ENCODE assay signal across 26 cellular contexts in genomic region chr11:97722721-97723120, GRCh38.
DNase-seq lines count a peak whose midpoint lies in the region; ATAC-seq, FAIRE-seq and TF ChIP-seq lines count a peak whose summit lies in the region.
"Had no signal": no experiment of that assay in that cellular context is flagged by ENCODE, and none has a peak within 500 bp of the region (broad histone marks: within the 10 kb centered on the region; RNA-seq: fewer than 3 reads in every experiment).

No MANE protein-coding gene starts in this region.

- no peak; the same call in 2 of the 3 replicates for ATAC-seq in HepG2
- ATAC-seq: activated CD8-positive, alpha-beta T cell treated with anti-CD3 and anti-CD28 coated beads, Interleukin-2, amount 10 ng/mL, durations not matched to agents 7 days and 5 days; lower lobe of right lung; natural killer cell treated with Interleukin-12 subunit alpha and Interleukin-12 subunit beta and Interleukin-15 and Interleukin-18, amount 100 ng/mL, for 72 hours had no signal

- no peaks in the 10 kb centered on the region for H3K79me2 ChIP-seq in H9 (ENCODE audit: insufficient read depth, low read length)
- no peaks in the 10 kb centered on the region for H3K79me2 ChIP-seq in HepG2 (ENCODE audit: insufficient read depth, low read length)

- no peak overlapping the region for H2AK5ac ChIP-seq in H9 (ENCODE audit: insufficient read length, low read length)

- H3K36me3 Mint-ChIP-seq in H9 (ENCODE audit: insufficient read depth in 1 of 3, low read depth in 3 of 3) (peaks cover 0 to 11% (median 0%) of the 10 kb centered on the region in 3 experiments; a peak in 3 of 7 replicates), endodermal cell (ENCODE audit: low read depth) (no peaks in the 10 kb centered on the region)
- H3K36me3 Mint-ChIP-seq: activated naive CD4-positive, alpha-beta T cell treated with anti-CD3 and anti-CD28 coated beads, Interleukin-2, amount 10 ng/mL, durations not matched to agents 7 days and 5 days; natural killer cell treated with Interleukin-12 subunit alpha and Interleukin-12 subunit beta and Interleukin-15 and Interleukin-18, amount 100 ng/mL, for 72 hours had no signal

- H3K9ac ChIP-seq in H9 (ENCODE audit: extremely low read depth, insufficient read length, low read length) = no peak overlapping the region
- no peak overlapping the region for H3K9ac ChIP-seq in endodermal cell (ENCODE audit: extremely low read depth, low read length, poor library complexity, severe bottlenecking)
- no peak overlapping the region for H3K9ac ChIP-seq in HepG2 (ENCODE audit: insufficient read depth, low read depth, low read length)

- WGBS in H9 (ENCODE audit: extremely low coverage, insufficient read length, low lambda C conversion rate) = no CpG with 5 or more reads among the region's 1 CpG
- 76% methylated on average over 1 of the region's 1 CpG; no CpG with 5 or more reads in 1 of the 2 experiments for WGBS in endodermal cell (ENCODE audit: insufficient coverage in 1 of 2, insufficient read length in 1 of 2), 2 experiments
- WGBS in HepG2 (ENCODE audit: low lambda C conversion rate) = no CpG with 5 or more reads among the region's 1 CpG
- WGBS in stomach, 5 donors = 78 to 100% (median 81%) methylated on average over 1 of the region's 1 CpG
- 100% methylated on average over 1 of the region's 1 CpG for WGBS in testis, 2 donors

- intact Hi-C loops in HepG2 (cut with micrococcal nuclease; ENCODE audit: unreplicated experiment) (no loop called here), stomach (cut with DNase I; ENCODE audit: low total_unique reads) (no loop called here), testis (cut with DNase I; ENCODE audit: low total_unique reads) (no loop called here)

- H3K4ac ChIP-seq in H9 (ENCODE audit: low read depth, low read length) = no peak overlapping the region

- TF ChIP-seq CTCF in H9 (conservative IDR thresholded peaks at IDR 0.05) = no peak
- no peak for TF ChIP-seq CTCF in RWPE1 (conservative IDR thresholded peaks at IDR 0.05; ENCODE audit: low read depth)
- TF ChIP-seq CTCF in endodermal cell (conservative IDR thresholded peaks at IDR 0.05) = no peak
- no peak for TF ChIP-seq CTCF in HepG2 (CRISPR knock-in tag; IDR thresholded peaks at IDR 0.05)
- TF ChIP-seq CTCF in stomach (IDR thresholded peaks at IDR 0.05) = no peak
- no peak for TF ChIP-seq CTCF in testis (IDR thresholded peaks at IDR 0.05)

- H3K9me3 Mint-ChIP-seq in H9 (no peaks in the 10 kb centered on the region; a peak in 2 of 5 replicates), endodermal cell (peaks cover 5% of the 10 kb centered on the region)

- H2BK5ac ChIP-seq in H9 (ENCODE audit: insufficient read length, low read length) = no peak overlapping the region

- H3T11ph ChIP-seq in H9 (ENCODE audit: low read length) = no peak overlapping the region

- H2BK12ac ChIP-seq in H9 (ENCODE audit: insufficient read length, low read depth, low read length) = no peak overlapping the region

- no peak overlapping the region for H2BK15ac ChIP-seq in H9 (ENCODE audit: low read depth, low read length)

- H4K5ac ChIP-seq in H9 (ENCODE audit: insufficient read length, low read depth, low read length) = no peak overlapping the region

- H3K4me1 ChIP-seq in H9 (ENCODE audit: insufficient read depth, low read length) (no peaks in the 10 kb centered on the region; the same call in 1 of the 2 replicates), endodermal cell (ENCODE audit: control insufficient read depth, insufficient read depth, low read length) (peaks cover 10% of the 10 kb centered on the region), HepG2 (ENCODE audit: insufficient read depth, low read length) (peaks cover 21% of the 10 kb centered on the region), stomach (no peaks in the 10 kb centered on the region), testis (no peaks in the 10 kb centered on the region)
- H3K4me1 ChIP-seq: HAP-1, lower lobe of right lung, sigmoid colon had no signal

- H3K4me3 Mint-ChIP-seq in H9 (no peak overlapping the region), endodermal cell (no peak overlapping the region)
- H3K4me3 Mint-ChIP-seq: activated CD8-positive, alpha-beta T cell treated with anti-CD3 and anti-CD28 coated beads, Interleukin-2, amount 10 ng/mL, durations not matched to agents 7 days and 5 days; activated naive CD4-positive, alpha-beta T cell treated with anti-CD3 and anti-CD28 coated beads, Interleukin-2, amount 10 ng/mL, durations not matched to agents 7 days and 5 days; CD8-positive, alpha-beta memory T cell; natural killer cell treated with Interleukin-12 subunit alpha and Interleukin-12 subunit beta and Interleukin-15 and Interleukin-18, amount 100 ng/mL, for 72 hours; T-helper 1 cell treated with Interleukin-12 subunit alpha and Interleukin-12 subunit beta and Interleukin-4 antibody, amounts not matched to agents 30 μg/mL and 1 μg/mL, for 36 hours had no signal

- H3K9me3 ChIP-seq in H9 (ENCODE audit: control insufficient read depth, low read depth, low read length) = no peaks in the 10 kb centered on the region
- H3K9me3 ChIP-seq in endodermal cell (ENCODE audit: control insufficient read depth, low read length) = no peaks in the 10 kb centered on the region
- H3K9me3 ChIP-seq in HepG2 (ENCODE audit: low read length) = peaks cover 45% of the 10 kb centered on the region
- peaks cover 0 to 16% (median 2%) of the 10 kb centered on the region in 4 donors for H3K9me3 ChIP-seq in stomach
- H3K9me3 ChIP-seq in testis = no peaks in the 10 kb centered on the region
- H3K9me3 ChIP-seq: HAP-1, lower lobe of right lung, sigmoid colon had no signal

- no peak overlapping the region for H3K4me3 ChIP-seq in endodermal cell (ENCODE audit: low read length)
- H3K4me3 ChIP-seq in HepG2 (replicated peaks in 1 of 3; ENCODE audit: insufficient read depth in 1 of 3, low read depth in 2 of 3, low read length in 3 of 3) = no peak overlapping the region
- no peak overlapping the region for H3K4me3 ChIP-seq in stomach
- H3K4me3 ChIP-seq in testis = no peak overlapping the region
- H3K4me3 ChIP-seq: HAP-1, lower lobe of right lung, sigmoid colon had no signal

- H3K79me1 ChIP-seq in H9 (ENCODE audit: insufficient read depth, low read depth, low read length, poor library complexity, severe bottlenecking) = no peaks in the 10 kb centered on the region

- peak; percentile 41 for DNase-seq in H9
- no peak for DNase-seq in RWPE1 (ENCODE audit: low spot score)
- peak; percentile 67 for DNase-seq in endodermal cell
- no peak for DNase-seq in HepG2 (ENCODE audit: low spot score)
- no peak for DNase-seq in stomach
- DNase-seq in stimulated activated naive CD4-positive, alpha-beta T cell treated with Interleukin-2 at 50 U/mL for 16 hours (lab: John Stamatoyannopoulos, UW) = no peak
- no peak for DNase-seq in testis
- DNase-seq in NCI-H146 (lab: John Stamatoyannopoulos, UW) = no peak
- DNase-seq: activated CD4-positive, alpha-beta T cell treated with anti-CD3 and anti-CD28 coated beads for 1 hour; activated CD8-positive, alpha-beta T cell treated with anti-CD3 and anti-CD28 coated beads, Interleukin-2, amount 10 ng/mL, durations not matched to agents 7 days and 5 days; activated naive CD4-positive, alpha-beta T cell treated with anti-CD3 and anti-CD28 coated beads, Interleukin-2, amount 10 ng/mL, durations not matched to agents 7 days and 5 days; CD8-positive, alpha-beta memory T cell; lower lobe of right lung; NCI-H1436 treated with DMSO at 0.1 percent for 48 hours; occipital lobe; sigmoid colon; stimulated activated CD4-positive, alpha-beta T cell treated with anti-CD3 and anti-CD28 coated beads, Interleukin-4, amount 100 ng/mL, for 24 hours; trophoblast cell had no signal

- no peak overlapping the region for H2BK20ac ChIP-seq in H9 (ENCODE audit: low read depth, low read length, poor library complexity, severe bottlenecking)

- H2BK120ac ChIP-seq in H9 (ENCODE audit: low read depth, low read length, poor library complexity, severe bottlenecking) = no peak overlapping the region

- H3K4me1 Mint-ChIP-seq in H9 (peaks cover 35 to 37% of the 10 kb centered on the region in 2 experiments), endodermal cell (peaks cover 20% of the 10 kb centered on the region)
- H3K4me1 Mint-ChIP-seq: activated naive CD4-positive, alpha-beta T cell treated with anti-CD3 and anti-CD28 coated beads, Interleukin-2, amount 10 ng/mL, durations not matched to agents 7 days and 5 days; CD8-positive, alpha-beta memory T cell had no signal

- no TSS peak for BruUV-seq in HepG2 (replicated peaks; lab: Mats Ljungman, UMichigan)

- H3K27me3 ChIP-seq in H9 (ENCODE audit: insufficient read depth, low read length) = no peaks in the 10 kb centered on the region
- H3K27me3 ChIP-seq in endodermal cell (ENCODE audit: control insufficient read depth, insufficient read depth, low read length, poor library complexity, severe bottlenecking) = no peaks in the 10 kb centered on the region
- no peaks in the 10 kb centered on the region for H3K27me3 ChIP-seq in HepG2 (ENCODE audit: control insufficient read depth in 1 of 2, insufficient read depth in 2 of 2, low read length in 2 of 2)
- no peaks in the 10 kb centered on the region for H3K27me3 ChIP-seq in stomach
- no peaks in the 10 kb centered on the region for H3K27me3 ChIP-seq in testis
- H3K27me3 ChIP-seq: sigmoid colon had no signal

- no peaks in the 10 kb centered on the region for H3K27me3 Mint-ChIP-seq in H9 (ENCODE audit: low read depth)
- no peaks in the 10 kb centered on the region for H3K27me3 Mint-ChIP-seq in endodermal cell (ENCODE audit: insufficient read depth)
- H3K27me3 Mint-ChIP-seq: activated naive CD4-positive, alpha-beta T cell treated with anti-CD3 and anti-CD28 coated beads, Interleukin-2, amount 10 ng/mL, durations not matched to agents 7 days and 5 days; CD8-positive, alpha-beta memory T cell; natural killer cell treated with Interleukin-12 subunit alpha and Interleukin-12 subunit beta and Interleukin-15 and Interleukin-18, amount 100 ng/mL, for 72 hours had no signal

- H3K27ac ChIP-seq in H9 (ENCODE audit: insufficient read length, low read depth, low read length) = no peak overlapping the region
- peak overlapping the region; percentile 65 for H3K27ac ChIP-seq in RWPE1
- H3K27ac ChIP-seq in endodermal cell (ENCODE audit: low read depth, low read length) = no peak overlapping the region
- no peak overlapping the region for H3K27ac ChIP-seq in HepG2 (ENCODE audit: extremely low read length, insufficient read depth, low read length)
- no peak overlapping the region for H3K27ac ChIP-seq in stomach
- H3K27ac ChIP-seq in testis = no peak overlapping the region
- H3K27ac ChIP-seq: epithelial cell of prostate, HL-60, lower lobe of right lung, sigmoid colon had no signal

- no peaks in the 10 kb centered on the region for H3K36me3 ChIP-seq in endodermal cell (ENCODE audit: control insufficient read depth, insufficient read depth, low read length)
- H3K36me3 ChIP-seq in HepG2 (replicated peaks in 1 of 2; ENCODE audit: control insufficient read depth in 1 of 2, insufficient read depth in 2 of 2, low read length in 2 of 2) = no peaks in the 10 kb centered on the region
- no peaks in the 10 kb centered on the region for H3K36me3 ChIP-seq in stomach
- H3K36me3 ChIP-seq in testis (ENCODE audit: low read depth, missing control alignments) = no peaks in the 10 kb centered on the region
- H3K36me3 ChIP-seq: HAP-1, lower lobe of right lung, sigmoid colon had no signal

- H4K8ac ChIP-seq in H9 (replicated peaks; ENCODE audit: insufficient read length, low read depth, low read length) = no peak overlapping the region

- H4K91ac ChIP-seq in H9 (ENCODE audit: insufficient read length, low read depth, low read length) = no peak overlapping the region

- no peak overlapping the region for H3K14ac ChIP-seq in H9 (ENCODE audit: insufficient read depth, low read length)

- H3K23ac ChIP-seq in H9 (ENCODE audit: insufficient read length, low read depth, low read length) = no peak overlapping the region

- CTCF ChIA-PET in RWPE1 (lab: Yijun Ruan, JAX) (no interaction called here), HepG2 (lab: Yijun Ruan, JAX; ENCODE audit: low intra/inter-chr PET ratio, low total read pairs) (no interaction called here)

- H3K23me2 ChIP-seq in H9 (ENCODE audit: insufficient read length, low read depth, low read length, poor library complexity, severe bottlenecking) = no peaks in the 10 kb centered on the region

- H3K27ac Mint-ChIP-seq in H9 (peak overlapping the region; percentile 54 to 85 (median 67); a peak in 4 of 7 replicates), endodermal cell (no peak overlapping the region)
- H3K27ac Mint-ChIP-seq: activated CD8-positive, alpha-beta T cell treated with anti-CD3 and anti-CD28 coated beads, Interleukin-2, amount 10 ng/mL, durations not matched to agents 7 days and 5 days; activated naive CD4-positive, alpha-beta T cell treated with anti-CD3 and anti-CD28 coated beads, Interleukin-2, amount 10 ng/mL, durations not matched to agents 7 days and 5 days; CD8-positive, alpha-beta memory T cell; natural killer cell treated with Interleukin-12 subunit alpha and Interleukin-12 subunit beta and Interleukin-15 and Interleukin-18, amount 100 ng/mL, for 72 hours; T-helper 1 cell treated with Interleukin-12 subunit alpha and Interleukin-12 subunit beta and Interleukin-4 antibody, amounts not matched to agents 30 μg/mL and 1 μg/mL, for 36 hours had no signal

- TF ChIP-seq RAD21 in HepG2 (CRISPR knock-in tag; IDR thresholded peaks at IDR 0.05) = no peak

- no peak for FAIRE-seq in HepG2 (lab: Jason Lieb, UNC)
- FAIRE-seq: colon, GM19239, TTC549 had no signal

- H3K56ac ChIP-seq in H9 (ENCODE audit: insufficient read length, low read depth, low read length) = no peak overlapping the region

- TF ChIP-seq EP300 in HepG2 (IDR thresholded peaks at IDR 0.05; ENCODE audit: low read depth in 2 of 2, low read length in 2 of 2) (no peak), HepG2 (CRISPR knock-in tag; IDR thresholded peaks at IDR 0.05; ENCODE audit: borderline replicate concordance) (no peak), stomach (IDR thresholded peaks at IDR 0.05) (no peak)

- POLR2A ChIA-PET in RWPE1 (lab: Yijun Ruan, JAX; ENCODE audit: low non-redundant PET) (no interaction called here), HepG2 (lab: Yijun Ruan, JAX) (no interaction called here)

- H3K4me2 ChIP-seq in H9 (ENCODE audit: insufficient read depth, insufficient read length, low read length) = no peak overlapping the region
- H3K4me2 ChIP-seq in HepG2 (ENCODE audit: low read depth, low read length) = peak overlapping the region; percentile 40; the same call in 1 of the 2 replicates

- H4K20me1 ChIP-seq in H9 (ENCODE audit: control insufficient read depth, insufficient read depth, insufficient read length) (no peaks in the 10 kb centered on the region), HepG2 (ENCODE audit: insufficient read depth, low read length) (no peaks in the 10 kb centered on the region)

- H2AFZ ChIP-seq in H9 (ENCODE audit: low read length) (no peak overlapping the region), HepG2 (ENCODE audit: low read length) (no peak overlapping the region)

- TF ChIP-seq POLR2A in HepG2 (IDR thresholded peaks at IDR 0.05; ENCODE audit: insufficient read depth in 1 of 2, low read depth in 2 of 2, low read length in 2 of 2) (no peak), stomach (IDR thresholded peaks at IDR 0.05) (no peak), testis (IDR thresholded peaks at IDR 0.05) (no peak)

- in situ Hi-C loops in HepG2 (cut with HindIII; ENCODE audit: extremely low pct_ligation_motif_present, low pct_unique_long_range_greater_than_20kb) = no loop called here

- no peak overlapping the region for H3K18ac ChIP-seq in H9 (ENCODE audit: insufficient read length, low read depth, low read length)

Comparison
In these comparisons a context has a peak if more than half of its experiments do, and no peak if none do; other contexts are left out.
1. DNase-seq: peak in H9 (single experiment) and endodermal cell (single experiment); none in RWPE1 (single experiment), HepG2 (single experiment), stomach (single experiment), stimulated activated naive CD4-positive, alpha-beta T cell treated with Interleukin-2 at 50 U/mL for 16 hours (single experiment), testis (single experiment) and NCI-H146 (single experiment).